2 cellular contexts compared by ENCODE assay signal in the genomic region with DNA sequence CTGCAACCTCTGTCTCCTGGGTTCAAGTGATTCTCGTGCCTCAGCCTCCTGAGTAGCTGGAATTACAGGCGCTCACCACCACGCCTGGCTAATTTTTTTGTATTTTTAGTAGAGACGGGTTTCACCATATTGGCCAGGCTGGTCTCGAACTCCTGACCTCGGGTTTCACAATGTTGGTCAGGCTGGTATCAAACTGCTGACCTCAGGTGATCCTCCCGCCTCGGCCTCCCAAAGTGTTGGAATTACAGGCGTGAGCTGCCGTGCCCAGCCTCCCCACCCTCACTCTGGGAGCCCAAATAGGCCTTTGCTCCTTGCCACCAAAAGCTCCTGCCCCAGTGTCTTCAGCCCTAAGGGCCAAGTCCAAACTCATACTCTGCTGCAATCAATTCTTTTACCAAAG.
A peak's percentile ranks its signal among the peaks of the same experiment; 100 is the strongest.
TF ChIP-seq lines count a peak whose summit lies in the region.

No MANE protein-coding gene starts in this region.

TF ChIP-seq in A549, 52 proteins besides CTCF, POLR2A, EP300 and RAD21:
- peak; percentile 13 for TF ChIP-seq MAFK (IDR thresholded peaks at IDR 0.05; ENCODE audit: partially characterized antibody)

TF ChIP-seq in K562, 482 proteins besides CTCF, POLR2A, EP300 and RAD21:
- TF ChIP-seq CEBPB (tag; IDR thresholded peaks at IDR 0.05): 0 out of 2 replicates have a peak, but pooled peaks have one; percentile 9
